Comparison of ENCODE assay signal across 9 cellular contexts in the genomic region with DNA sequence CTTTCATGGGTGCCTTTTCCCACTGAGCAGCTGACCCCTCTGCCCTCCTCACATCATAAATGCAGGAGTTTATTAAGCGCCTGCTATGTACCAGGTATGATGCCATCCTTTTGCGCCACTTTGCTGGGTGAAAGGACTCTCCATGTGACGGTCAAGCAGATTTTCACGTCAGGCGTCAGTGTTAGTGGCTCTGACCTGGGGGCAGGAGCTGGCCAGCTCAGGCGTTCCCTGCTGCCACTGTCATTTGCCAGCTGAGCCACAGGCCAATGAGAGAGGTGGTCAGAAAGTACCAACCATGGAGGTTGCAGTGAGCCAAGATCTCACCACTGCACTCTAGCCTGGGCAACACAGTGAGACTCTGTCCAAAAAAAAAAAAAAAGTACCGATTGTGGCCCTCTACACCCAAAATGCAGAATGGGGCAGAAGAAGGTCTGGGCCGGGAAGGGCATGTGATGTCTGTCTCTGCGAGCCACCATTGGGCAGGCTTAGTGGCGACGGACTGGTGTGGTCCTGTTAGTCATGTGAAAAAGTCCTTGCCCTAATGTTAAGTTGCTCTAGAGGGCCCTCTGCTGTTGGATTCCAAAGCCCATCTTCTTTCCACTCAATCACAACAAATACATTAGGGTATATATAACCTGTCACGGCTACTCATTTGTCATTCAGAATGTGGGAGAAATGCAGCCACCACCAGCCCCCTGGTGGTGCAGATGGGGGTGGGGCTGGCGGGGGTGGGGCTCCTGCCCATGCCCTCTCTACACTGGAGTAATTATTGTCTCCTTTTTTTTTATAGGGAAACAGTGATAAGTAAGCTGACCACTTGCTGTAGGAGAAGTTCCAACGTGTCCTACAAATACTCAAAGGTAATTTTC.
DNase-seq lines count a peak whose midpoint lies in the region; ATAC-seq, FAIRE-seq and TF ChIP-seq lines count a peak whose summit lies in the region.
"Had no signal": no experiment of that assay in that cellular context is flagged by ENCODE, and none has a peak within 500 bp of the region (broad histone marks: within the 10 kb centered on the region; RNA-seq: fewer than 3 reads in every experiment).

No MANE protein-coding gene starts in this region.

- FAIRE-seq in HTR-8/SVneo (lab: Jason Lieb, UNC): no peak
- FAIRE-seq: G401.6 had no signal

- TF ChIP-seq CTCF in WI38 (IDR thresholded peaks at IDR 0.05; ENCODE audit: low read depth, low read length): peak; percentile 24; the same call in 1 of the 2 replicates

- peak; percentile 14 for DNase-seq in NCI-H748 (lab: John Stamatoyannopoulos, UW; ENCODE audit: unreplicated experiment)
- no peak for DNase-seq in NCI-H748 treated with DMSO at 0.1 percent for 48 hours (lab: John Stamatoyannopoulos, UW)
- peak; percentile 20 for DNase-seq in HTR-8/SVneo (ENCODE audit: insufficient read length, low spot score)
- peak; percentile 46 for DNase-seq in iris pigment epithelial cell (ENCODE audit: low read depth)
- DNase-seq in foreskin melanocyte: no peak

- no peak overlapping the region for H3K4me3 ChIP-seq in WI38 (ENCODE audit: low read depth, low read length)

- ATAC-seq in HG02840 (IDR thresholded peaks at IDR 0.05; ENCODE audit: low FRiP score, unreplicated experiment) (no peak), GM18858 (IDR thresholded peaks at IDR 0.05; ENCODE audit: unreplicated experiment) (no peak)

Comparison
In these comparisons a context has a peak if more than half of its experiments do, and no peak if none do; other contexts are left out.
1. DNase-seq: peak in NCI-H748 (single experiment), HTR-8/SVneo (single experiment) and iris pigment epithelial cell (single experiment); none in NCI-H748 treated with DMSO at 0.1 percent for 48 hours (single experiment) and foreskin melanocyte (single experiment).